1 cellular context compared by ENCODE assay signal in the genomic region with DNA sequence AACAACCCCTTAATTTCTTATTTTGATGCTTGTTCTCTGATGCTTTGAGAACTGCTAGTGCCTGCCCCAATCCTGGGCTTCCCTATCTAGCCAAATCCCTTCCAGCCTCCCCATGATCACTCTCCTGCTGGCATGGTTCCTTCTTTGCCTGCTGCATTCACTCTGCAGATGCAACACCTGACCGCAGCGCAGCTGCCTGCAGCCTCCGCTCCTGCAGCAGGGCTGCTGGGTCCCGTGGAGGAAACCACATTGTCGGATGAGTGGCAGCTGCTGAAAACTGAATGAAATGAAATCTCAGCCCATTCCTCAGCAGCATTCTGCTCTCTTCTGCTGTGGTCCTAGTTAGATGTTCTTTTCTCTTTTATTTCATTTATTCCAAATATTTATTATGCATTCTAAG.
TF ChIP-seq lines count a peak whose summit lies in the region.

No MANE protein-coding gene starts in this region.

TF ChIP-seq in SK-N-SH, 30 proteins besides CTCF, POLR2A, EP300 and RAD21 (continued from another document):
- TF ChIP-seq EZH2phosphoT487 (IDR thresholded peaks at IDR 0.05; ENCODE audit: borderline replicate concordance, low read depth) (no peak), NRF1 (IDR thresholded peaks at IDR 0.05; ENCODE audit: low read depth, low read length) (no peak)
- TF ChIP-seq, protein P1, sequence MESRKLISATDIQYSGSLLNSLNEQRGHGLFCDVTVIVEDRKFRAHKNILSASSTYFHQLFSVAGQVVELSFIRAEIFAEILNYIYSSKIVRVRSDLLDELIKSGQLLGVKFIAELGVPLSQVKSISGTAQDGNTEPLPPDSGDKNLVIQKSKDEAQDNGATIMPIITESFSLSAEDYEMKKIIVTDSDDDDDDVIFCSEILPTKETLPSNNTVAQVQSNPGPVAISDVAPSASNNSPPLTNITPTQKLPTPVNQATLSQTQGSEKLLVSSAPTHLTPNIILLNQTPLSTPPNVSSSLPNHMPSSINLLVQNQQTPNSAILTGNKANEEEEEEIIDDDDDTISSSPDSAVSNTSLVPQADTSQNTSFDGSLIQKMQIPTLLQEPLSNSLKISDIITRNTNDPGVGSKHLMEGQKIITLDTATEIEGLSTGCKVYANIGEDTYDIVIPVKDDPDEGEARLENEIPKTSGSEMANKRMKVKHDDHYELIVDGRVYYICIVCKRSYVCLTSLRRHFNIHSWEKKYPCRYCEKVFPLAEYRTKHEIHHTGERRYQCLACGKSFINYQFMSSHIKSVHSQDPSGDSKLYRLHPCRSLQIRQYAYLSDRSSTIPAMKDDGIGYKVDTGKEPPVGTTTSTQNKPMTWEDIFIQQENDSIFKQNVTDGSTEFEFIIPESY (IDR thresholded peaks at IDR 0.05; ENCODE audit: borderline replicate concordance, low read depth) = no peak
